Comparison of ENCODE assay signal across 16 cellular contexts in genomic region chr11:77061258-77061657, GRCh38. TPM values are rescaled to one million over a fixed set of nuclear protein-coding genes. Genes with fewer than 3 reads are reported as not detected.
DNase-seq lines count a peak whose midpoint lies in the region; ATAC-seq and TF ChIP-seq lines count a peak whose summit lies in the region.
"Not testable (repeated sequence)": the region's sequence is repeated elsewhere in the genome, so short reads cannot be mapped to it uniquely, and the experiment has no call there.
"Had no signal": no experiment of that assay in that cellular context is flagged by ENCODE, and none has a peak within 500 bp of the region (broad histone marks: within the 10 kb centered on the region; RNA-seq: fewer than 3 reads in every experiment).

No MANE protein-coding gene starts in this region.

- peaks cover 17% of the 10 kb centered on the region for H3K4me1 ChIP-seq in hepatocyte (ENCODE audit: insufficient read depth)
- H3K4me1 ChIP-seq in mucosa of descending colon (ENCODE audit: low read depth): peaks cover 34% of the 10 kb centered on the region
- H3K4me1 ChIP-seq in spleen: peaks cover 0 to 11% (median 7%) of the 10 kb centered on the region in 6 donors

- intact Hi-C loops in mucosa of descending colon (cut with DNase I, micrococcal nuclease); spleen (cut with DNase I; ENCODE audit: low total_unique reads): not testable (repeated sequence)

- H4K20me1 ChIP-seq in hepatocyte (ENCODE audit: insufficient read depth, poor library complexity, severe bottlenecking): not testable (repeated sequence)

- H3K27ac ChIP-seq in C4-2B: peak overlapping the region; percentile 67
- H3K27ac ChIP-seq in hepatocyte: peak overlapping the region; percentile 65
- not testable (repeated sequence) for H3K27ac ChIP-seq in spleen

- not testable (repeated sequence) for H3K79me2 ChIP-seq in hepatocyte

- not testable (repeated sequence) for H3K4me3 Mint-ChIP-seq in activated naive CD4-positive, alpha-beta T cell treated with anti-CD3 and anti-CD28 coated beads, Interleukin-2, amount 50 U/mL, for 24 hours

- H3K36me3 Mint-ChIP-seq in activated naive CD4-positive, alpha-beta T cell treated with anti-CD3 and anti-CD28 coated beads, Interleukin-2, amount 50 U/mL, for 24 hours: not testable (repeated sequence)

- peak overlapping the region; percentile 24 for H3K27ac Mint-ChIP-seq in activated naive CD4-positive, alpha-beta T cell treated with anti-CD3 and anti-CD28 coated beads, Interleukin-2, amount 50 U/mL, for 24 hours

- not testable (repeated sequence) for H3K9me3 Mint-ChIP-seq in activated naive CD4-positive, alpha-beta T cell treated with anti-CD3 and anti-CD28 coated beads, Interleukin-2, amount 50 U/mL, for 24 hours

- H3K9me2 ChIP-seq in hepatocyte (replicated peaks; ENCODE audit: insufficient read depth): not testable (repeated sequence)

- H3K27me3 Mint-ChIP-seq in activated naive CD4-positive, alpha-beta T cell treated with anti-CD3 and anti-CD28 coated beads, Interleukin-2, amount 50 U/mL, for 24 hours: not testable (repeated sequence)

- not testable (repeated sequence) for H2AFZ ChIP-seq in hepatocyte

- H3K4me1 Mint-ChIP-seq in activated naive CD4-positive, alpha-beta T cell treated with anti-CD3 and anti-CD28 coated beads, Interleukin-2, amount 50 U/mL, for 24 hours: not testable (repeated sequence)

- peak; percentile 51 for ATAC-seq in left lobe of liver
- peak; percentile 69 for ATAC-seq in mucosa of descending colon

- 67% methylated on average over 4 of the region's 4 CpGs for WGBS in hepatocyte (ENCODE audit: low lambda C conversion rate, missing lambda C conversion rate)
- WGBS in spleen, 5 donors: 71 to 89% (median 82%) methylated on average over 4 of the region's 4 CpGs

- not testable (repeated sequence) for TF ChIP-seq POLR2A in spleen (IDR thresholded peaks at IDR 0.05)

- not testable (repeated sequence) for H3K4me3 ChIP-seq in hepatocyte, mucosa of descending colon, spleen

- H3K27me3 ChIP-seq in hepatocyte; spleen (replicated peaks in 1 of 7): not testable (repeated sequence)

- H3K36me3 ChIP-seq in hepatocyte (replicated peaks; ENCODE audit: insufficient read depth, low read depth); mucosa of descending colon (ENCODE audit: low read depth); spleen: not testable (repeated sequence)

- not testable (repeated sequence) for H3K9me3 ChIP-seq in hepatocyte (ENCODE audit: low read depth); mucosa of descending colon
- peaks cover 0 to 21% (median 11%) of the 10 kb centered on the region in 8 donors for H3K9me3 ChIP-seq in spleen

- DNase-seq in DMS53 treated with DMSO at 0.1 percent for 48 hours (lab: John Stamatoyannopoulos, UW; ENCODE audit: unreplicated experiment) (peak; percentile 92), LoVo (ENCODE audit: low spot score) (peak; percentile 56), mucosa of descending colon (peak in 1 of 3 donors; percentile 37), spleen (peak; percentile 9)
- not testable (repeated sequence) for DNase-seq in hepatocyte (ENCODE audit: low spot score); left lobe of liver (ENCODE audit: low spot score)

- H3K4me2 ChIP-seq in hepatocyte: not testable (repeated sequence)

- TF ChIP-seq CTCF in C4-2B (conservative IDR thresholded peaks at IDR 0.05); hepatocyte (IDR thresholded peaks at IDR 0.05; ENCODE audit: poor library complexity); mucosa of descending colon (IDR thresholded peaks at IDR 0.05); spleen (IDR thresholded peaks at IDR 0.05 in 8 of 11, conservative IDR thresholded peaks at IDR 0.05 in 3 of 11): not testable (repeated sequence)

RNA-seq across cellular contexts. Expression of gene CAPN5, which starts 5.5 kb away (rescaled TPM):
- total RNA-seq in hepatocyte: 25.2 and 29.1 TPM in 2 replicates
- polyA plus RNA-seq in hepatocyte: 28.8 and 34.6 TPM in 2 replicates
- 78.1 TPM for total RNA-seq in left lobe of liver
- 100 to 1,000 TPM; 142 to 351 (median 253) TPM for total RNA-seq in mucosa of descending colon
- 1 to 10 TPM; 3.5 to 9.2 (median 8.0) TPM for total RNA-seq in spleen
- 1 to 10 TPM in 1 of 3 donors, under 1 TPM in 2; 0.80 to 2.4 (median 0.96) TPM for polyA plus RNA-seq in spleen

RNA-seq across cellular contexts. Expression of gene B3GNT6, which starts 27.1 kb away (rescaled TPM):
- total RNA-seq in hepatocyte (0.12 and 0.33 TPM in 2 replicates), left lobe of liver (not detected), mucosa of descending colon (100 to 1,000 TPM in 1 of 3 donors, 10 to 100 TPM in 2; 37.4 to 113 (median 82.6) TPM), spleen (not detected)
- polyA plus RNA-seq in hepatocyte (not detected in 2 replicates), spleen (not detected)
- total RNA-seq: CD4-positive, alpha-beta memory T cell; Daoy; GM23248; H4; IMR-90; K562 had no signal
- polyA plus RNA-seq: BJ; CD14-positive monocyte; CD4-positive, alpha-beta memory T cell; GM23248 had no signal

RNA-seq across cellular contexts. Expression of gene OMP, which starts 41.4 kb away (rescaled TPM):
- total RNA-seq in hepatocyte: not detected in 2 replicates
- polyA plus RNA-seq in hepatocyte: 0.47 TPM in 1 of 2 replicates, not detected in the other
- 3.4 TPM for total RNA-seq in left lobe of liver
- total RNA-seq in mucosa of descending colon: 10 to 100 TPM; 10.3 to 21.1 (median 11.3) TPM
- under 1 TPM in 1 of 7 donors, not detected in 6; 0.64 TPM for total RNA-seq in spleen
- polyA plus RNA-seq in spleen: under 1 TPM in 1 of 3 donors, not detected in 2; 0.51 TPM
- total RNA-seq: Daoy, GM23248, H4, IMR-90, K562 had no signal
- polyA plus RNA-seq: BJ; CD14-positive monocyte; CD4-positive, alpha-beta memory T cell; GM23248; K562 had no signal

Comparison
In these comparisons a context has a peak if more than half of its experiments do, and no peak if none do; other contexts are left out.
1. RNA of gene B3GNT6, which starts 27.1 kb away (total RNA-seq): 37.4 to 113 TPM in mucosa of descending colon; 0.12 to 0.33 TPM in hepatocyte, not detected in left lobe of liver (single experiment) and not detected in spleen; every median in the first group is over 10 times any median in the second.